ENCODE assay signal across 8 cellular contexts in genomic region chr3:41202834-41203345, GRCh38. TPM values are rescaled to one million over a fixed set of nuclear protein-coding genes. Genes with fewer than 3 reads are reported as not detected.
DNase-seq lines count a peak whose midpoint lies in the region; ATAC-seq and TF ChIP-seq lines count a peak whose summit lies in the region.

No MANE protein-coding gene starts in this region.

- peaks cover 58% of the 10 kb centered on the region for H3K4me1 ChIP-seq in HUES6 (ENCODE audit: control insufficient read depth, insufficient read depth, low read length)
- H3K4me1 ChIP-seq in stomach, result peaks cover 50 to 76% (median 74%) of the 10 kb centered on the region in 4 donors

- no peaks in the 10 kb centered on the region for H3K27me3 Mint-ChIP-seq in activated CD4-positive, alpha-beta T cell treated with anti-CD3 and anti-CD28 coated beads, Interleukin-2, amount 10 ng/mL, durations not matched to agents 24 days and 14 days

- intact Hi-C loops in activated CD4-positive, alpha-beta T cell treated with anti-CD3 and anti-CD28 coated beads, Interleukin-2, amount 10 ng/mL, durations not matched to agents 24 days and 14 days (cut with micrococcal nuclease), result loop anchor here (5.0 kb wide), 3 partner anchors 621 to 681 kb away; partner anchors contain the start of gene ZNF621
- intact Hi-C loops in stomach (cut with DNase I; ENCODE audit: low total_unique reads), result no loop called here

- H3K36me3 ChIP-seq in HUES6 (ENCODE audit: control insufficient read depth, insufficient read depth, low read length), result no peaks in the 10 kb centered on the region
- H3K36me3 ChIP-seq in WERI-Rb-1, result peaks cover 2% of the 10 kb centered on the region
- H3K36me3 ChIP-seq in stomach, result no peaks in the 10 kb centered on the region

- TF ChIP-seq POLR2A in stomach (IDR thresholded peaks at IDR 0.05), result no peak

- peak overlapping the region; percentile 96 for H3K4me3 Mint-ChIP-seq in activated CD4-positive, alpha-beta T cell treated with anti-CD3 and anti-CD28 coated beads, Interleukin-2, amount 10 ng/mL, durations not matched to agents 24 days and 14 days

- no peaks in the 10 kb centered on the region for H3K9me3 ChIP-seq in HUES6 (ENCODE audit: control insufficient read depth, insufficient read depth, low read depth, low read length)
- no peaks in the 10 kb centered on the region for H3K9me3 ChIP-seq in WERI-Rb-1 (ENCODE audit: severe bottlenecking)
- H3K9me3 ChIP-seq in stomach, result no peaks in the 10 kb centered on the region

- H3K9ac ChIP-seq in HUES6 (ENCODE audit: low read length), result no peak overlapping the region

- no peak overlapping the region for H3K27ac ChIP-seq in HUES6 (ENCODE audit: low read depth, low read length)
- no peak overlapping the region for H3K27ac ChIP-seq in WERI-Rb-1
- H3K27ac ChIP-seq in stomach, result peak overlapping the region in 3 of 5 donors; percentile 8 to 41 (median 32)

- TF ChIP-seq CTCF in WERI-Rb-1 (IDR thresholded peaks at IDR 0.05; ENCODE audit: low read depth, low read length) (no peak; the same call in 1 of the 2 replicates), stomach (IDR thresholded peaks at IDR 0.05) (peak in 2 of 7 experiments; percentile 14 to 27)

- peaks cover 50% of the 10 kb centered on the region for H3K4me1 Mint-ChIP-seq in activated CD4-positive, alpha-beta T cell treated with anti-CD3 and anti-CD28 coated beads, Interleukin-2, amount 10 ng/mL, durations not matched to agents 24 days and 14 days

- H3K27me3 ChIP-seq in HUES6 (ENCODE audit: control insufficient read depth, insufficient read depth, low read length), result no peaks in the 10 kb centered on the region
- H3K27me3 ChIP-seq in WERI-Rb-1 (ENCODE audit: insufficient read depth, low read depth, severe bottlenecking), result no peaks in the 10 kb centered on the region
- no peaks in the 10 kb centered on the region for H3K27me3 ChIP-seq in stomach

- no peaks in the 10 kb centered on the region for H3K9me3 Mint-ChIP-seq in activated CD4-positive, alpha-beta T cell treated with anti-CD3 and anti-CD28 coated beads, Interleukin-2, amount 10 ng/mL, durations not matched to agents 24 days and 14 days

- H3K36me3 Mint-ChIP-seq in activated CD4-positive, alpha-beta T cell treated with anti-CD3 and anti-CD28 coated beads, Interleukin-2, amount 10 ng/mL, durations not matched to agents 24 days and 14 days (ENCODE audit: low read depth), result peaks cover 16% of the 10 kb centered on the region

- no peak for ATAC-seq in HG03342 (IDR thresholded peaks at IDR 0.05; ENCODE audit: unreplicated experiment)

- no peak for DNase-seq in activated CD4-positive, alpha-beta T cell treated with anti-CD3 and anti-CD28 coated beads, Interleukin-2, amount 10 ng/mL, durations not matched to agents 24 days and 14 days
- DNase-seq in activated CD4-positive, alpha-beta T cell treated with anti-CD3 and anti-CD28 coated beads for 1 hour, result no peak
- DNase-seq in WERI-Rb-1 (peak; percentile 11), glomerular visceral epithelial cell (ENCODE audit: extremely low spot score) (peak; percentile 62), stomach (no peak)
- no peak for DNase-seq in stimulated activated CD4-positive, alpha-beta T cell treated with anti-CD3 and anti-CD28 coated beads, Interleukin-2, amount 100 ng/mL, for 24 hours

- peak overlapping the region; percentile 88 for H3K4me3 ChIP-seq in HUES6 (ENCODE audit: low read depth, low read length)
- no peak overlapping the region for H3K4me3 ChIP-seq in WERI-Rb-1 (ENCODE audit: low read depth, low read length)
- H3K4me3 ChIP-seq in stomach, result peak overlapping the region in 3 of 4 donors; percentile 9 to 81 (median 73)

- no peak overlapping the region for H3K27ac Mint-ChIP-seq in activated CD4-positive, alpha-beta T cell treated with anti-CD3 and anti-CD28 coated beads, Interleukin-2, amount 10 ng/mL, durations not matched to agents 24 days and 14 days

- no peak for TF ChIP-seq EP300 in stomach (IDR thresholded peaks at IDR 0.05)

RNA-seq across cellular contexts. Expression of gene CTNNB1, which starts 3.6 kb away (rescaled TPM):
- total RNA-seq in activated CD4-positive, alpha-beta T cell treated with anti-CD3 and anti-CD28 coated beads, Interleukin-2, amount 10 ng/mL, durations not matched to agents 24 days and 14 days, result 142 and 147 TPM in 2 replicates
- 100 to 1,000 TPM; 102 to 658 (median 340) TPM for total RNA-seq in stomach
- polyA plus RNA-seq in stomach, result 100 to 1,000 TPM in 2 of 3 donors, 10 to 100 TPM in 1; 65.7 to 145 (median 139) TPM

Comparison
In these comparisons a context has a peak if more than half of its experiments do, and no peak if none do; other contexts are left out.
1. DNase-seq: peak in WERI-Rb-1 (single experiment) and glomerular visceral epithelial cell (single experiment); none in activated CD4-positive, alpha-beta T cell treated with anti-CD3 and anti-CD28 coated beads, Interleukin-2, amount 10 ng/mL, durations not matched to agents 24 days and 14 days (single experiment), activated CD4-positive, alpha-beta T cell treated with anti-CD3 and anti-CD28 coated beads for 1 hour (single experiment), stomach (single experiment) and stimulated activated CD4-positive, alpha-beta T cell treated with anti-CD3 and anti-CD28 coated beads, Interleukin-2, amount 100 ng/mL, for 24 hours (0 of 2).
2. H3K27ac ChIP-seq: peak in stomach (3 of 5); none in HUES6 (single experiment) and WERI-Rb-1 (single experiment).